Comparison of ENCODE assay signal across 1 cellular context in the genomic region with DNA sequence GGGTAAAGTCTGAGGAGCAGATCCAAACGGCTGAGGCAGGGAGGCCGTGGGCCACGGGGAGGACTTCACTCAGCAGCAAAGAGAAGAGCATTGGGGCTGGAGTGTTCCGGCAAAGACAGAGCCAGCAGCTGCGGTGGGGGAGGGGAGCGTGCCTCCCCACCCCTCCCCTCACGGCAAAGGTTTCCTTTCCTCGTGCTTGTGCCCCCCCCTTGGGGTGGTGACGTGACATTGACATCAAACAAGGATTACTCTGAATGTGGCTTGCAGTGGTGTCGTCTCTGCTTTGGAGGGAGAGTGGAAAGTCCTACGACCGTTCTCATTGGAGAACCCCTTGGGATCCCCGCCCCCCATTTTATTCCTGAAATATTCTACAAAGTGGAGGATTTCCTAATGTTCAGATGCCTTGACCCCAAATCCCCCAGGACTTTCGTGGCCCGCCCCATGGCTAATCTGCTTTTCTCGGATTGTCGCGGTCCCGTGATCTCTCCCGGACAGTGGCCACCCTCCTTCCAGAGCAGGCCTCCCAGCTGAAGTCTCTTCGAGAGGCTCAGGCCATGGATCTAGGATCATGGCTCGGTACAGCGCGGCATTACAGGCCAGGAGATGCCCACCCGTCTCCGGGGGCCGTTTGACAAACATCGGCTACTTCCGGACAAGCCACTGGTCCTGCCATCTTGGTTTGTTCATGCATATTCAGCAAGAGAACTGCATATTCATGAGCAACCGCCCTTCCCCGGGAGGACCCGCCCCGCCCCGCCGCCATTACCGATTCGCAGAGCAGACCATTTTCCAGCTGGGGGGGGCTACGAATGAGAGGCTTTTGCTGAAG.
TF ChIP-seq lines count a peak whose summit lies in the region.

No MANE protein-coding gene starts in this region.

TF ChIP-seq in K562, 482 proteins besides CTCF, POLR2A, EP300 and RAD21 (continued from another document and continues in another):
- TF ChIP-seq, protein P1, sequence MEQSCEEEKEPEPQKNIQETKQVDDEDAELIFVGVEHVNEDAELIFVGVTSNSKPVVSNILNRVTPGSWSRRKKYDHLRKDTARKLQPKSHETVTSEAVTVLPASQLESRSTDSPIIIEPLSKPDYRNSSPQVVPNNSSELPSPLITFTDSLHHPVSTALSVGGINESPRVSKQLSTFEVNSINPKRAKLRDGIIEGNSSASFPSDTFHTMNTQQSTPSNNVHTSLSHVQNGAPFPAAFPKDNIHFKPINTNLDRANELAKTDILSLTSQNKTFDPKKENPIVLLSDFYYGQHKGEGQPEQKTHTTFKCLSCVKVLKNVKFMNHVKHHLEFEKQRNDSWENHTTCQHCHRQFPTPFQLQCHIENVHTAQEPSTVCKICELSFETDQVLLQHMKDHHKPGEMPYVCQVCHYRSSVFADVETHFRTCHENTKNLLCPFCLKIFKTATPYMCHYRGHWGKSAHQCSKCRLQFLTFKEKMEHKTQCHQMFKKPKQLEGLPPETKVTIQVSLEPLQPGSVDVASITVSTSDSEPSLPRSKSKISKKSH (CRISPR knock-in tag; IDR thresholded peaks at IDR 0.05), result no peak
- TF ChIP-seq ZFX (CRISPR knock-in tag; IDR thresholded peaks at IDR 0.05), result peak; percentile 77
- TF ChIP-seq CHD2 (IDR thresholded peaks at IDR 0.05; ENCODE audit: low read depth, low read length), result peak; percentile 68
- peak; percentile 18 for TF ChIP-seq FIP1L1 (IDR thresholded peaks at IDR 0.05; ENCODE audit: low read depth, low read length, poor library complexity, severe bottlenecking)
- no peak for TF ChIP-seq ETS2 (tag; IDR thresholded peaks at IDR 0.05; ENCODE audit: borderline replicate concordance, poor library complexity, severe bottlenecking)
- TF ChIP-seq, protein P2, sequence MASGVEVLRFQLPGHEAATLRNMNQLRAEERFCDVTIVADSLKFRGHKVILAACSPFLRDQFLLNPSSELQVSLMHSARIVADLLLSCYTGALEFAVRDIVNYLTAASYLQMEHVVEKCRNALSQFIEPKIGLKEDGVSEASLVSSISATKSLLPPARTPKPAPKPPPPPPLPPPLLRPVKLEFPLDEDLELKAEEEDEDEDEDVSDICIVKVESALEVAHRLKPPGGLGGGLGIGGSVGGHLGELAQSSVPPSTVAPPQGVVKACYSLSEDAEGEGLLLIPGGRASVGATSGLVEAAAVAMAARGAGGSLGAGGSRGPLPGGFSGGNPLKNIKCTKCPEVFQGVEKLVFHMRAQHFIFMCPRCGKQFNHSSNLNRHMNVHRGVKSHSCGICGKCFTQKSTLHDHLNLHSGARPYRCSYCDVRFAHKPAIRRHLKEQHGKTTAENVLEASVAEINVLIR (CRISPR knock-in tag; IDR thresholded peaks at IDR 0.05), result peak; percentile 70
- TF ChIP-seq TRIM24 (IDR thresholded peaks at IDR 0.05), result peak in 1 of 2 experiments; percentile 35; a peak in 1 of 4 replicates
- TF ChIP-seq, protein P3, sequence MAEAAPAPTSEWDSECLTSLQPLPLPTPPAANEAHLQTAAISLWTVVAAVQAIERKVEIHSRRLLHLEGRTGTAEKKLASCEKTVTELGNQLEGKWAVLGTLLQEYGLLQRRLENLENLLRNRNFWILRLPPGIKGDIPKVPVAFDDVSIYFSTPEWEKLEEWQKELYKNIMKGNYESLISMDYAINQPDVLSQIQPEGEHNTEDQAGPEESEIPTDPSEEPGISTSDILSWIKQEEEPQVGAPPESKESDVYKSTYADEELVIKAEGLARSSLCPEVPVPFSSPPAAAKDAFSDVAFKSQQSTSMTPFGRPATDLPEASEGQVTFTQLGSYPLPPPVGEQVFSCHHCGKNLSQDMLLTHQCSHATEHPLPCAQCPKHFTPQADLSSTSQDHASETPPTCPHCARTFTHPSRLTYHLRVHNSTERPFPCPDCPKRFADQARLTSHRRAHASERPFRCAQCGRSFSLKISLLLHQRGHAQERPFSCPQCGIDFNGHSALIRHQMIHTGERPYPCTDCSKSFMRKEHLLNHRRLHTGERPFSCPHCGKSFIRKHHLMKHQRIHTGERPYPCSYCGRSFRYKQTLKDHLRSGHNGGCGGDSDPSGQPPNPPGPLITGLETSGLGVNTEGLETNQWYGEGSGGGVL (CRISPR knock-in tag; IDR thresholded peaks at IDR 0.05), result no peak
- no peak for TF ChIP-seq NFYB (IDR thresholded peaks at IDR 0.05; ENCODE audit: extremely low read depth, insufficient read length)
- TF ChIP-seq NEUROD1 (IDR thresholded peaks at IDR 0.05; ENCODE audit: borderline replicate concordance, low read depth, low read length, partially characterized antibody), result peak; percentile 12
- TF ChIP-seq, protein P4, sequence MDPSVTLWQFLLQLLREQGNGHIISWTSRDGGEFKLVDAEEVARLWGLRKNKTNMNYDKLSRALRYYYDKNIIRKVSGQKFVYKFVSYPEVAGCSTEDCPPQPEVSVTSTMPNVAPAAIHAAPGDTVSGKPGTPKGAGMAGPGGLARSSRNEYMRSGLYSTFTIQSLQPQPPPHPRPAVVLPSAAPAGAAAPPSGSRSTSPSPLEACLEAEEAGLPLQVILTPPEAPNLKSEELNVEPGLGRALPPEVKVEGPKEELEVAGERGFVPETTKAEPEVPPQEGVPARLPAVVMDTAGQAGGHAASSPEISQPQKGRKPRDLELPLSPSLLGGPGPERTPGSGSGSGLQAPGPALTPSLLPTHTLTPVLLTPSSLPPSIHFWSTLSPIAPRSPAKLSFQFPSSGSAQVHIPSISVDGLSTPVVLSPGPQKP (CRISPR knock-in tag; IDR thresholded peaks at IDR 0.05), result no peak
- TF ChIP-seq ZNF589 (CRISPR knock-in tag; IDR thresholded peaks at IDR 0.05; ENCODE audit: low read depth), result no peak
- no peak for TF ChIP-seq ZNF134 (CRISPR knock-in tag; conservative IDR thresholded peaks at IDR 0.05)
- TF ChIP-seq, protein P5, sequence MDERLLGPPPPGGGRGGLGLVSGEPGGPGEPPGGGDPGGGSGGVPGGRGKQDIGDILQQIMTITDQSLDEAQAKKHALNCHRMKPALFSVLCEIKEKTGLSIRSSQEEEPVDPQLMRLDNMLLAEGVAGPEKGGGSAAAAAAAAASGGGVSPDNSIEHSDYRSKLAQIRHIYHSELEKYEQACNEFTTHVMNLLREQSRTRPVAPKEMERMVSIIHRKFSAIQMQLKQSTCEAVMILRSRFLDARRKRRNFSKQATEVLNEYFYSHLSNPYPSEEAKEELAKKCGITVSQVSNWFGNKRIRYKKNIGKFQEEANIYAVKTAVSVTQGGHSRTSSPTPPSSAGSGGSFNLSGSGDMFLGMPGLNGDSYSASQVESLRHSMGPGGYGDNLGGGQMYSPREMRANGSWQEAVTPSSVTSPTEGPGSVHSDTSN (CRISPR knock-in tag; IDR thresholded peaks at IDR 0.05; ENCODE audit: low read depth), result no peak
- TF ChIP-seq, protein P5 (tag; conservative IDR thresholded peaks at IDR 0.05; ENCODE audit: low read depth), result no peak
- TF ChIP-seq, protein P6, sequence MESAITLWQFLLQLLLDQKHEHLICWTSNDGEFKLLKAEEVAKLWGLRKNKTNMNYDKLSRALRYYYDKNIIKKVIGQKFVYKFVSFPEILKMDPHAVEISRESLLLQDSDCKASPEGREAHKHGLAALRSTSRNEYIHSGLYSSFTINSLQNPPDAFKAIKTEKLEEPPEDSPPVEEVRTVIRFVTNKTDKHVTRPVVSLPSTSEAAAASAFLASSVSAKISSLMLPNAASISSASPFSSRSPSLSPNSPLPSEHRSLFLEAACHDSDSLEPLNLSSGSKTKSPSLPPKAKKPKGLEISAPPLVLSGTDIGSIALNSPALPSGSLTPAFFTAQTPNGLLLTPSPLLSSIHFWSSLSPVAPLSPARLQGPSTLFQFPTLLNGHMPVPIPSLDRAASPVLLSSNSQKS (CRISPR knock-in tag; IDR thresholded peaks at IDR 0.05), result no peak
- 0 out of 2 replicates have a peak, but pooled peaks have one; percentile 15 for TF ChIP-seq NR2C1 (IDR thresholded peaks at IDR 0.05)
- 0 out of 2 replicates have a peak, but pooled peaks have one; percentile 24 for TF ChIP-seq NR2C1 (tag; IDR thresholded peaks at IDR 0.05)
- no peak for TF ChIP-seq SAFB (IDR thresholded peaks at IDR 0.05; ENCODE audit: borderline replicate concordance, low read depth, low read length)
- TF ChIP-seq, protein P7, sequence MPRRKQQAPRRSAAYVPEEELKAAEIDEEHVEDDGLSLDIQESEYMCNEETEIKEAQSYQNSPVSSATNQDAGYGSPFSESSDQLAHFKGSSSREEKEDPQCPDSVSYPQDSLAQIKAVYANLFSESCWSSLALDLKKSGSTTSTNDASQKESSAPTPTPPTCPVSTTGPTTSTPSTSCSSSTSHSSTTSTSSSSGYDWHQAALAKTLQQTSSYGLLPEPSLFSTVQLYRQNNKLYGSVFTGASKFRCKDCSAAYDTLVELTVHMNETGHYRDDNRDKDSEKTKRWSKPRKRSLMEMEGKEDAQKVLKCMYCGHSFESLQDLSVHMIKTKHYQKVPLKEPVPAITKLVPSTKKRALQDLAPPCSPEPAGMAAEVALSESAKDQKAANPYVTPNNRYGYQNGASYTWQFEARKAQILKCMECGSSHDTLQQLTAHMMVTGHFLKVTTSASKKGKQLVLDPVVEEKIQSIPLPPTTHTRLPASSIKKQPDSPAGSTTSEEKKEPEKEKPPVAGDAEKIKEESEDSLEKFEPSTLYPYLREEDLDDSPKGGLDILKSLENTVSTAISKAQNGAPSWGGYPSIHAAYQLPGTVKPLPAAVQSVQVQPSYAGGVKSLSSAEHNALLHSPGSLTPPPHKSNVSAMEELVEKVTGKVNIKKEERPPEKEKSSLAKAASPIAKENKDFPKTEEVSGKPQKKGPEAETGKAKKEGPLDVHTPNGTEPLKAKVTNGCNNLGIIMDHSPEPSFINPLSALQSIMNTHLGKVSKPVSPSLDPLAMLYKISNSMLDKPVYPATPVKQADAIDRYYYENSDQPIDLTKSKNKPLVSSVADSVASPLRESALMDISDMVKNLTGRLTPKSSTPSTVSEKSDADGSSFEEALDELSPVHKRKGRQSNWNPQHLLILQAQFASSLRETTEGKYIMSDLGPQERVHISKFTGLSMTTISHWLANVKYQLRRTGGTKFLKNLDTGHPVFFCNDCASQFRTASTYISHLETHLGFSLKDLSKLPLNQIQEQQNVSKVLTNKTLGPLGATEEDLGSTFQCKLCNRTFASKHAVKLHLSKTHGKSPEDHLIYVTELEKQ (CRISPR knock-in tag; IDR thresholded peaks at IDR 0.05), result no peak
- no peak for TF ChIP-seq LEF1 (IDR thresholded peaks at IDR 0.05)
- TF ChIP-seq, protein P8, sequence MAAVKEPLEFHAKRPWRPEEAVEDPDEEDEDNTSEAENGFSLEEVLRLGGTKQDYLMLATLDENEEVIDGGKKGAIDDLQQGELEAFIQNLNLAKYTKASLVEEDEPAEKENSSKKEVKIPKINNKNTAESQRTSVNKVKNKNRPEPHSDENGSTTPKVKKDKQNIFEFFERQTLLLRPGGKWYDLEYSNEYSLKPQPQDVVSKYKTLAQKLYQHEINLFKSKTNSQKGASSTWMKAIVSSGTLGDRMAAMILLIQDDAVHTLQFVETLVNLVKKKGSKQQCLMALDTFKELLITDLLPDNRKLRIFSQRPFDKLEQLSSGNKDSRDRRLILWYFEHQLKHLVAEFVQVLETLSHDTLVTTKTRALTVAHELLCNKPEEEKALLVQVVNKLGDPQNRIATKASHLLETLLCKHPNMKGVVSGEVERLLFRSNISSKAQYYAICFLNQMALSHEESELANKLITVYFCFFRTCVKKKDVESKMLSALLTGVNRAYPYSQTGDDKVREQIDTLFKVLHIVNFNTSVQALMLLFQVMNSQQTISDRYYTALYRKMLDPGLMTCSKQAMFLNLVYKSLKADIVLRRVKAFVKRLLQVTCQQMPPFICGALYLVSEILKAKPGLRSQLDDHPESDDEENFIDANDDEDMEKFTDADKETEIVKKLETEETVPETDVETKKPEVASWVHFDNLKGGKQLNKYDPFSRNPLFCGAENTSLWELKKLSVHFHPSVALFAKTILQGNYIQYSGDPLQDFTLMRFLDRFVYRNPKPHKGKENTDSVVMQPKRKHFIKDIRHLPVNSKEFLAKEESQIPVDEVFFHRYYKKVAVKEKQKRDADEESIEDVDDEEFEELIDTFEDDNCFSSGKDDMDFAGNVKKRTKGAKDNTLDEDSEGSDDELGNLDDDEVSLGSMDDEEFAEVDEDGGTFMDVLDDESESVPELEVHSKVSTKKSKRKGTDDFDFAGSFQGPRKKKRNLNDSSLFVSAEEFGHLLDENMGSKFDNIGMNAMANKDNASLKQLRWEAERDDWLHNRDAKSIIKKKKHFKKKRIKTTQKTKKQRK (IDR thresholded peaks at IDR 0.05; ENCODE audit: borderline replicate concordance, low read depth, low read length), result peak; percentile 35; the same call in 1 of the 2 replicates
